19 cellular contexts compared by ENCODE assay signal in the genomic region with DNA sequence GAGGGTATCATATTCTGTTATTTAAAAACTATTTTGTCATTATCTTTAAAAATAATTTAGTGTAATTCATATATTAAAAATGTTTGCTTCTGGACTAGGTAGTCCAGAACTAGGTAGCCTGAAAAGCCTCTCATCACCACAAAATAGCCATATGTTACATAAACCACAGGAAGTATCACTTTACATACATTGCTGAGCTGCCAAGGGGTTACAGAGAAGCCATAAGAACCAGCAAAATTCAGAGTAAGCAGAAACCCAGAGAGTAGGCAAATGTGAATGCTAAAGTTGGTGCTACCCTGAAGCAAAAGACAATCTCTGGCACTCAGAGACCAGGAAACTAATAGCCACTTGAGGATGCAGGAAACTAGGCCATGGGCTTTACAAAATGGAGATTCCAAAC.
DNase-seq lines count a peak whose midpoint lies in the region; ATAC-seq and TF ChIP-seq lines count a peak whose summit lies in the region.
"Had no signal": no experiment of that assay in that cellular context is flagged by ENCODE, and none has a peak within 500 bp of the region (broad histone marks: within the 10 kb centered on the region; RNA-seq: fewer than 3 reads in every experiment).

No MANE protein-coding gene starts in this region.

- H3K4me3 ChIP-seq in BLaER1 treated with 17β-estradiol and CSF1 and Interleukin-3, amounts not matched to agents 10 nM and 100 nM, result no peak overlapping the region
- H3K4me3 ChIP-seq in upper lobe of left lung, result no peak overlapping the region

- H3K4me2 ChIP-seq in BLaER1 treated with 17β-estradiol and CSF1 and Interleukin-3, amounts not matched to agents 10 nM and 100 nM, result peak overlapping the region; percentile 34 to 70 (median 49); a peak in 21 of 22 replicates

- peak overlapping the region; percentile 14 for H3K27ac Mint-ChIP-seq in activated B cell treated with CpG ODN at 0.5 μM for 24 hours
- H3K27ac Mint-ChIP-seq in activated CD4-positive, alpha-beta T cell treated with anti-CD3 and anti-CD28 coated beads, Interleukin-2, amount 10 ng/mL, durations not matched to agents 24 days and 14 days, result no peak overlapping the region
- H3K27ac Mint-ChIP-seq: memory B cell had no signal

- peaks cover 12% of the 10 kb centered on the region for H3K27me3 Mint-ChIP-seq in activated B cell treated with CpG ODN at 0.5 μM for 24 hours
- H3K27me3 Mint-ChIP-seq in activated CD4-positive, alpha-beta T cell treated with anti-CD3 and anti-CD28 coated beads, Interleukin-2, amount 10 ng/mL, durations not matched to agents 24 days and 14 days, result peaks cover 34% of the 10 kb centered on the region

- TF ChIP-seq CTCF in activated B cell treated with CpG ODN at 0.5 μM for 24 hours (IDR thresholded peaks at IDR 0.05) (no peak), upper lobe of left lung (IDR thresholded peaks at IDR 0.05) (no peak)

- no peaks in the 10 kb centered on the region for H3K27me3 ChIP-seq in BLaER1 treated with 17β-estradiol and CSF1 and Interleukin-3, amounts not matched to agents 10 nM and 100 nM
- no peaks in the 10 kb centered on the region for H3K27me3 ChIP-seq in upper lobe of left lung

- H3K9me3 Mint-ChIP-seq in activated B cell treated with CpG ODN at 0.5 μM for 24 hours, result no peaks in the 10 kb centered on the region
- no peaks in the 10 kb centered on the region for H3K9me3 Mint-ChIP-seq in activated CD4-positive, alpha-beta T cell treated with anti-CD3 and anti-CD28 coated beads, Interleukin-2, amount 10 ng/mL, durations not matched to agents 24 days and 14 days
- H3K9me3 Mint-ChIP-seq: neural crest cell had no signal

- peaks cover 11 to 30% (median 20%) of the 10 kb centered on the region in 11 experiments; a peak in 20 of 22 replicates for H3K9me3 ChIP-seq in BLaER1 treated with 17β-estradiol and CSF1 and Interleukin-3, amounts not matched to agents 10 nM and 100 nM (replicated peaks in 1 of 11)
- H3K9me3 ChIP-seq in upper lobe of left lung, result no peaks in the 10 kb centered on the region

- peak; percentile 48 for ATAC-seq in GM18498 (IDR thresholded peaks at IDR 0.05; ENCODE audit: unreplicated experiment)
- no peak for ATAC-seq in activated B cell treated with CpG ODN at 0.5 μM for 24 hours (ENCODE audit: low read depth)
- ATAC-seq in HG03175 (IDR thresholded peaks at IDR 0.05; ENCODE audit: unreplicated experiment), result no peak
- no peak for ATAC-seq in upper lobe of left lung (ENCODE audit: low FRiP score in 2 of 2)
- ATAC-seq in HG03378 (IDR thresholded peaks at IDR 0.05; ENCODE audit: unreplicated experiment), result no peak
- ATAC-seq: Panc1 had no signal

- CTCF ChIA-PET in activated B cell treated with CpG ODN at 0.5 μM for 24 hours (lab: Charles Lee), result no interaction called here

- H4K20me1 ChIP-seq in BLaER1 treated with 17β-estradiol and CSF1 and Interleukin-3, amounts not matched to agents 10 nM and 100 nM, result no peaks in the 10 kb centered on the region

- peaks cover 0 to 4% (median 0%) of the 10 kb centered on the region in 11 experiments; a peak in 3 of 22 replicates for H3K36me3 ChIP-seq in BLaER1 treated with 17β-estradiol and CSF1 and Interleukin-3, amounts not matched to agents 10 nM and 100 nM
- H3K36me3 ChIP-seq in upper lobe of left lung, result no peaks in the 10 kb centered on the region
- H3K36me3 ChIP-seq: WERI-Rb-1 had no signal

- no peak overlapping the region for H3K4me3 Mint-ChIP-seq in activated B cell treated with CpG ODN at 0.5 μM for 24 hours
- H3K4me3 Mint-ChIP-seq in activated CD4-positive, alpha-beta T cell treated with anti-CD3 and anti-CD28 coated beads, Interleukin-2, amount 10 ng/mL, durations not matched to agents 24 days and 14 days, result no peak overlapping the region
- H3K4me3 Mint-ChIP-seq: memory B cell, neural crest cell had no signal

- H3K4me1 Mint-ChIP-seq in activated B cell treated with CpG ODN at 0.5 μM for 24 hours, result no peaks in the 10 kb centered on the region
- H3K4me1 Mint-ChIP-seq in activated CD4-positive, alpha-beta T cell treated with anti-CD3 and anti-CD28 coated beads, Interleukin-2, amount 10 ng/mL, durations not matched to agents 24 days and 14 days, result no peaks in the 10 kb centered on the region
- H3K4me1 Mint-ChIP-seq: memory B cell, neural crest cell had no signal

- TF ChIP-seq POLR2A in upper lobe of left lung (IDR thresholded peaks at IDR 0.05), result no peak

- no peak for TF ChIP-seq EP300 in upper lobe of left lung (IDR thresholded peaks at IDR 0.05)

- H3K4me1 ChIP-seq in BLaER1 treated with 17β-estradiol and CSF1 and Interleukin-3, amounts not matched to agents 10 nM and 100 nM, result peaks cover 16 to 30% (median 26%) of the 10 kb centered on the region in 10 experiments
- peaks cover 0 to 6% (median 2%) of the 10 kb centered on the region in 4 donors for H3K4me1 ChIP-seq in upper lobe of left lung

- POLR2A ChIA-PET in activated B cell treated with CpG ODN at 0.5 μM for 24 hours (lab: Charles Lee), result no interaction called here

- intact Hi-C loops in activated B cell treated with CpG ODN at 0.5 μM for 24 hours (cut with micrococcal nuclease), result no loop called here
- intact Hi-C loops in activated CD4-positive, alpha-beta T cell treated with anti-CD3 and anti-CD28 coated beads, Interleukin-2, amount 10 ng/mL, durations not matched to agents 24 days and 14 days (cut with micrococcal nuclease), result no loop called here

- 0 out of 22 replicates have a peak overlapping the region, but pooled peaks of 2 of the 11 experiments have one; percentile 1 to 27 for H3K9ac ChIP-seq in BLaER1 treated with 17β-estradiol and CSF1 and Interleukin-3, amounts not matched to agents 10 nM and 100 nM

- H3K27ac ChIP-seq in BLaER1 treated with 17β-estradiol and CSF1 and Interleukin-3, amounts not matched to agents 10 nM and 100 nM, result peak overlapping the region in 5 of 11 experiments; percentile 12 to 44 (median 23); a peak in 5 of 22 replicates
- no peak overlapping the region for H3K27ac ChIP-seq in upper lobe of left lung
- H3K27ac ChIP-seq: WERI-Rb-1 had no signal

- H3K36me3 Mint-ChIP-seq in activated B cell treated with CpG ODN at 0.5 μM for 24 hours (ENCODE audit: low read depth), result no peaks in the 10 kb centered on the region
- no peaks in the 10 kb centered on the region for H3K36me3 Mint-ChIP-seq in activated CD4-positive, alpha-beta T cell treated with anti-CD3 and anti-CD28 coated beads, Interleukin-2, amount 10 ng/mL, durations not matched to agents 24 days and 14 days (ENCODE audit: low read depth)
- H3K36me3 Mint-ChIP-seq: memory B cell had no signal

- peak; percentile 52 for DNase-seq in NCI-H1694 treated with DMSO at 0.1 percent for 48 hours (lab: John Stamatoyannopoulos, UW)
- no peak for DNase-seq in activated B cell treated with CpG ODN at 0.5 μM for 24 hours
- DNase-seq in upper lobe of left lung, result no peak
- DNase-seq in activated CD4-positive, alpha-beta T cell treated with anti-CD3 and anti-CD28 coated beads, Interleukin-2, amount 10 ng/mL, durations not matched to agents 24 days and 14 days, result no peak
- DNase-seq: activated CD8-positive, alpha-beta memory T cell treated with anti-CD3 and anti-CD28 coated beads for 24 hours; activated effector memory CD4-positive, alpha-beta T cell treated with Interleukin-2 at 50 U/mL for 16 hours; amygdala; cortex of kidney; erythroblast; NCI-H446; retina; WERI-Rb-1 had no signal
